Comparison of ENCODE assay signal across 11 cellular contexts in genomic region chr3:128992926-128993460, GRCh38. TPM values are rescaled to one million over a fixed set of nuclear protein-coding genes. Genes with fewer than 3 reads are reported as not detected.
A peak's percentile ranks its signal among the peaks of the same experiment; 100 is the strongest.
DNase-seq lines count a peak whose midpoint lies in the region; ATAC-seq and TF ChIP-seq lines count a peak whose summit lies in the region.
"Had no signal": no experiment of that assay in that cellular context is flagged by ENCODE, and none has a peak within 500 bp of the region (broad histone marks: within the 10 kb centered on the region; RNA-seq: fewer than 3 reads in every experiment).

No MANE protein-coding gene starts in this region.

- no peak overlapping the region for H3K9ac ChIP-seq in BLaER1
- H3K9ac ChIP-seq in HUES6 (ENCODE audit: low read length) = peak overlapping the region; percentile 43

- no peak for DNase-seq in naive thymus-derived CD8-positive, alpha-beta T cell
- no peak for DNase-seq in GM13977 (ENCODE audit: low spot score)
- DNase-seq in NCI-H2107 (lab: John Stamatoyannopoulos, UW) = no peak
- DNase-seq in EL = no peak
- DNase-seq: effector CD8-positive, alpha-beta T cell; NCI-H345 had no signal

- H3K27ac Mint-ChIP-seq in naive thymus-derived CD8-positive, alpha-beta T cell = peak overlapping the region in 6 of 10 donors; percentile 44 to 94 (median 89)

- no peak for TF ChIP-seq CTCF in GM13977 (IDR thresholded peaks at IDR 0.05; ENCODE audit: extremely low read depth, insufficient read depth, missing control alignments)

- no peak for ATAC-seq in naive thymus-derived CD8-positive, alpha-beta T cell
- ATAC-seq in HG03457 (IDR thresholded peaks at IDR 0.05; ENCODE audit: unreplicated experiment) = no peak

- no peaks in the 10 kb centered on the region for H3K36me3 Mint-ChIP-seq in naive thymus-derived CD8-positive, alpha-beta T cell

- no peaks in the 10 kb centered on the region for H3K9me3 ChIP-seq in BLaER1
- H3K9me3 ChIP-seq in HUES6 (ENCODE audit: control insufficient read depth, insufficient read depth, low read depth, low read length) = no peaks in the 10 kb centered on the region
- no peaks in the 10 kb centered on the region for H3K9me3 ChIP-seq in ectodermal cell (ENCODE audit: control insufficient read depth, low read length)

- H3K36me3 ChIP-seq in BLaER1 (no peaks in the 10 kb centered on the region), HUES6 (ENCODE audit: control insufficient read depth, insufficient read depth, low read length) (no peaks in the 10 kb centered on the region), ectodermal cell (ENCODE audit: control insufficient read depth, insufficient read depth, low read length) (no peaks in the 10 kb centered on the region)

- H3K9me3 Mint-ChIP-seq in naive thymus-derived CD8-positive, alpha-beta T cell = no peaks in the 10 kb centered on the region

- H3K4me2 ChIP-seq in BLaER1 = peak overlapping the region; percentile 86

- no peak overlapping the region for H3K27ac ChIP-seq in BLaER1
- H3K27ac ChIP-seq in HUES6 (ENCODE audit: low read depth, low read length) = no peak overlapping the region
- H3K27ac ChIP-seq in ectodermal cell (ENCODE audit: insufficient read depth, low read depth, low read length, poor library complexity, severe bottlenecking) = no peak overlapping the region

- in situ Hi-C loops in GM13977 (cut with MboI; ENCODE audit: low pct_unique_long_range_greater_than_20kb, low sequenced_read_pairs, unreplicated experiment) = no loop called here

- no peaks in the 10 kb centered on the region for H3K27me3 ChIP-seq in BLaER1
- peaks cover 60% of the 10 kb centered on the region for H3K27me3 ChIP-seq in HUES6 (ENCODE audit: control insufficient read depth, insufficient read depth, low read length)
- peaks cover 13% of the 10 kb centered on the region for H3K27me3 ChIP-seq in ectodermal cell (ENCODE audit: control insufficient read depth, insufficient read depth, low read length, poor library complexity, severe bottlenecking)

- peaks cover 50% of the 10 kb centered on the region for H3K4me1 ChIP-seq in BLaER1
- peaks cover 17% of the 10 kb centered on the region for H3K4me1 ChIP-seq in HUES6 (ENCODE audit: control insufficient read depth, insufficient read depth, low read length)
- peaks cover 34% of the 10 kb centered on the region for H3K4me1 ChIP-seq in ectodermal cell (ENCODE audit: control insufficient read depth, insufficient read depth, low read length)

- H3K4me3 ChIP-seq in BLaER1 = no peak overlapping the region
- peak overlapping the region; percentile 64 for H3K4me3 ChIP-seq in HUES6 (ENCODE audit: low read depth, low read length)
- peak overlapping the region; percentile 52 for H3K4me3 ChIP-seq in ectodermal cell (ENCODE audit: insufficient read depth, low read depth, low read length)
- H3K4me3 ChIP-seq: GM12878 had no signal

- H3K27me3 Mint-ChIP-seq in naive thymus-derived CD8-positive, alpha-beta T cell = peaks cover 0 to 4% (median 0%) of the 10 kb centered on the region in 5 donors

- peaks cover 19 to 33% (median 30%) of the 10 kb centered on the region in 4 donors for H3K4me1 Mint-ChIP-seq in naive thymus-derived CD8-positive, alpha-beta T cell

- POLR2A ChIA-PET in naive thymus-derived CD8-positive, alpha-beta T cell (lab: Charles Lee) = interaction anchor here (0.6 to 16.3 kb wide), 8 partner anchors 11 to 323 kb away, joined by 3 to 257 read pairs (median 12); partner anchors contain the start of gene COPG1

- no peaks in the 10 kb centered on the region for H4K20me1 ChIP-seq in BLaER1

- peak overlapping the region in 9 of 10 donors; percentile 68 to 90 (median 84) for H3K4me3 Mint-ChIP-seq in naive thymus-derived CD8-positive, alpha-beta T cell

- WGBS in ectodermal cell, 2 experiments = 52 to 64% methylated on average over 20 of the region's 20 CpGs

RNA-seq across cellular contexts. Expression of gene CFAP92, which starts 0.9 kb away (rescaled TPM):
- polyA plus RNA-seq in ectodermal cell (2013, experiment 1 of 4) = 8.3 TPM
- 6.3 TPM for polyA plus RNA-seq in ectodermal cell (2013, experiment 2 of 4)
- 6.1 TPM for polyA plus RNA-seq in ectodermal cell (2013, experiment 3 of 4)
- polyA plus RNA-seq in ectodermal cell (2013, experiment 4 of 4) = 11.0 TPM
- total RNA-seq in naive thymus-derived CD8-positive, alpha-beta T cell = 1 to 10 TPM; 1.7 to 2.0 TPM
- under 1 TPM; 0.18 to 0.23 (median 0.20) TPM for polyA plus RNA-seq in naive thymus-derived CD8-positive, alpha-beta T cell
- total RNA-seq: GM12878 had no signal

RNA-seq across cellular contexts. Expression of gene EFCC1, which starts 8.1 kb away (rescaled TPM):
- 8.2 TPM for polyA plus RNA-seq in ectodermal cell (2013, experiment 1 of 4)
- polyA plus RNA-seq in ectodermal cell (2013, experiment 2 of 4) = 6.5 TPM
- 8.1 TPM for polyA plus RNA-seq in ectodermal cell (2013, experiment 3 of 4)
- 9.9 TPM for polyA plus RNA-seq in ectodermal cell (2013, experiment 4 of 4)
- under 1 TPM; 0.52 to 0.69 TPM for total RNA-seq in naive thymus-derived CD8-positive, alpha-beta T cell
- under 1 TPM; 0.21 to 0.47 (median 0.32) TPM for polyA plus RNA-seq in naive thymus-derived CD8-positive, alpha-beta T cell
- total RNA-seq: GM12878 had no signal
- polyA plus RNA-seq: GM12878 had no signal
